ENCODE assay signal across 21 cellular contexts in genomic region chr15:93414576-93415231, GRCh38.
"Had no signal": no experiment of that assay in that cellular context is flagged by ENCODE, and none has a peak within 500 bp of the region (broad histone marks: within the 10 kb centered on the region; RNA-seq: fewer than 3 reads in every experiment).

No MANE protein-coding gene starts in this region.

- H3K9me3 ChIP-seq: gastrocnemius medialis, left ventricle myocardium inferior, lower lobe of right lung, right lobe of liver, thyroid gland had no signal

- H3K4me1 ChIP-seq: gastrocnemius medialis, lower lobe of right lung, parathyroid adenoma, right lobe of liver, thyroid gland had no signal

- H3K27ac ChIP-seq: dorsolateral prefrontal cortex, epithelial cell of prostate, gastrocnemius medialis, left ventricle myocardium inferior, lower lobe of right lung, parathyroid adenoma, right lobe of liver, thyroid gland had no signal

- H3K9me3 Mint-ChIP-seq: nephron progenitor cell had no signal

- H3K27ac Mint-ChIP-seq: nephron progenitor cell; progenitor cell of endocrine pancreas; stimulated activated naive CD8-positive, alpha-beta T cell treated with anti-CD3 and anti-CD28 coated beads, Interleukin-15, amount 100 ng/mL, for 72 hours had no signal

- H3K4me3 Mint-ChIP-seq: naive thymus-derived CD8-positive, alpha-beta T cell; nephron progenitor cell; stimulated activated naive CD8-positive, alpha-beta T cell treated with anti-CD3 and anti-CD28 coated beads, Interleukin-15, amount 100 ng/mL, for 72 hours had no signal

- H3K4me1 Mint-ChIP-seq: naive thymus-derived CD8-positive, alpha-beta T cell; stimulated activated naive CD8-positive, alpha-beta T cell treated with anti-CD3 and anti-CD28 coated beads, Interleukin-15, amount 100 ng/mL, for 72 hours had no signal

- ATAC-seq: gastrocnemius medialis; lower lobe of right lung; naive thymus-derived CD8-positive, alpha-beta T cell; right lobe of liver; stimulated activated naive CD8-positive, alpha-beta T cell treated with anti-CD3 and anti-CD28 coated beads, Interleukin-15, amount 100 ng/mL, for 72 hours had no signal

- H3K36me3 ChIP-seq: gastrocnemius medialis, left ventricle myocardium inferior, lower lobe of right lung, right lobe of liver, thyroid gland had no signal

- H3K4me3 ChIP-seq: dorsolateral prefrontal cortex, gastrocnemius medialis, left ventricle myocardium inferior, lower lobe of right lung, right lobe of liver, thyroid gland had no signal

- H3K36me3 Mint-ChIP-seq: naive thymus-derived CD8-positive, alpha-beta T cell had no signal

- H3K27me3 ChIP-seq: gastrocnemius medialis, right lobe of liver, thyroid gland had no signal

- DNase-seq: dorsolateral prefrontal cortex; effector CD4-positive, alpha-beta T cell; foreskin fibroblast; gastrocnemius medialis; head of caudate nucleus; kidney; left ventricle myocardium inferior; lower lobe of right lung; naive thymus-derived CD8-positive, alpha-beta T cell; nephron progenitor cell; right lobe of liver; small intestine; stimulated activated CD4-positive, alpha-beta T cell treated with anti-CD3 and anti-CD28 coated beads, Interleukin-15, amount 100 ng/mL, for 24 hours; stimulated activated CD4-positive, alpha-beta T cell treated with anti-CD3 and anti-CD28 coated beads, Interleukin-2, amount 100 ng/mL, for 48 hours; stimulated activated naive CD4-positive, alpha-beta T cell; stimulated activated naive CD8-positive, alpha-beta T cell treated with anti-CD3 and anti-CD28 coated beads, Interleukin-15, amount 100 ng/mL, for 72 hours; thyroid gland; trophoblast cell had no signal
